ENCODE assay signal across 8 cellular contexts in the genomic region with DNA sequence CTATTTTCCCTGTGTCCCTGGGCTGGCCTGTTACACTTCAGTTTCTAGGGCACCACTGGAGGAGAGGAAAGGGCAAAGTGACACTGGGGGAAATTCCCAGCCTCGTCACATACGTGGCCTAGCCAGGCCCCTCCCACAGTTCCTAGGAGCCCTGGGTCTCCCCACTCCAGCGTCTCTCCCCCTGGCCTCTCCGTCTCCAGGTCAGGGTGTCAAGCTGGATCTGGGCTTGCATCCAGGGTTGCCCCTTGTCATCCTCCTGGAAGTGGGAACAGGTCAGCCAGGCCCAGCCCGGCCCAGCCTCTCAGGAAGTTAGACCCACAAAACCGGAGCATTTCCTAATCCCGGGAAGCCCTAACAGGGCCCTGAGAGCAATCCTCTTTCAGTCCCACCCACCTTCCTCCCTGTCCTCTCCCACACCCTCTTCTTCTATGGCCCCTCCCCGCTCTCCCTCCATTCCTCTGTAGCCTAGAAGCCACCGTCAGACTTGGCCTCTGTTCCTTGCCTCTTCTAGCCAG. TPM values are rescaled to one million over a fixed set of nuclear protein-coding genes. Genes with fewer than 3 reads are reported as not detected.
A peak's percentile ranks its signal among the peaks of the same experiment; 100 is the strongest.
DNase-seq lines count a peak whose midpoint lies in the region; ATAC-seq and TF ChIP-seq lines count a peak whose summit lies in the region.

No MANE protein-coding gene starts in this region.

- peak; percentile 52 for DNase-seq in T-helper 2 cell treated with Interferon-gamma antibody and Interleukin-4, amounts not matched to agents 5 μg/mL and 100 μg/mL, for 36 hours (ENCODE audit: low spot score)
- DNase-seq in epithelial cell of proximal tubule (ENCODE audit: low read depth), result peak; percentile 57
- peak; percentile 87 for DNase-seq in sigmoid colon
- no peak for DNase-seq in H4 (ENCODE audit: low spot score)
- no peak for DNase-seq in NCI-H2081 (lab: John Stamatoyannopoulos, UW)
- DNase-seq in DMS 273 treated with DMSO at 0.1 percent for 48 hours (lab: John Stamatoyannopoulos, UW), result no peak

- H3K27me3 Mint-ChIP-seq in T-helper 2 cell treated with Interferon-gamma antibody and Interleukin-4, amounts not matched to agents 5 μg/mL and 100 μg/mL, for 36 hours (ENCODE audit: low read depth), result no peaks in the 10 kb centered on the region

- H3K4me3 ChIP-seq in epithelial cell of proximal tubule (ENCODE audit: low read depth, low read length) (no peak overlapping the region), sigmoid colon (no peak overlapping the region)

- TF ChIP-seq EP300 in sigmoid colon (IDR thresholded peaks at IDR 0.05), result no peak

- H3K4me1 Mint-ChIP-seq in T-helper 2 cell treated with Interferon-gamma antibody and Interleukin-4, amounts not matched to agents 5 μg/mL and 100 μg/mL, for 36 hours (ENCODE audit: low read depth), result peaks cover 51% of the 10 kb centered on the region

- peak overlapping the region; percentile 85 for H3K27ac Mint-ChIP-seq in T-helper 2 cell treated with Interferon-gamma antibody and Interleukin-4, amounts not matched to agents 5 μg/mL and 100 μg/mL, for 36 hours

- peak overlapping the region; percentile 76 for H3K4me3 Mint-ChIP-seq in T-helper 2 cell treated with Interferon-gamma antibody and Interleukin-4, amounts not matched to agents 5 μg/mL and 100 μg/mL, for 36 hours

- no peaks in the 10 kb centered on the region for H3K9me3 Mint-ChIP-seq in T-helper 2 cell treated with Interferon-gamma antibody and Interleukin-4, amounts not matched to agents 5 μg/mL and 100 μg/mL, for 36 hours

- peak overlapping the region; percentile 40 to 65 (median 58) for H3K27ac ChIP-seq in sigmoid colon

- no peak for TF ChIP-seq CTCF in epithelial cell of proximal tubule (conservative IDR thresholded peaks at IDR 0.05; ENCODE audit: low read depth, low read length)
- no peak for TF ChIP-seq CTCF in sigmoid colon (IDR thresholded peaks at IDR 0.05)

- H3K27me3 ChIP-seq in sigmoid colon, result no peaks in the 10 kb centered on the region

- TF ChIP-seq POLR2A in sigmoid colon (IDR thresholded peaks at IDR 0.05), result no peak

- peak; percentile 20 for ATAC-seq in GM18511 (IDR thresholded peaks at IDR 0.05; ENCODE audit: unreplicated experiment)
- ATAC-seq in GM19452 (IDR thresholded peaks at IDR 0.05; ENCODE audit: unreplicated experiment), result no peak

- intact Hi-C loops in sigmoid colon (cut with DNase I), result no loop called here

- WGBS in sigmoid colon, 2 donors, result 6 to 27% methylated on average over 9 of the region's 9 CpGs

- no peaks in the 10 kb centered on the region for H3K9me3 ChIP-seq in sigmoid colon

- no peaks in the 10 kb centered on the region for H3K36me3 ChIP-seq in sigmoid colon

- peaks cover 3% of the 10 kb centered on the region for H3K36me3 Mint-ChIP-seq in T-helper 2 cell treated with Interferon-gamma antibody and Interleukin-4, amounts not matched to agents 5 μg/mL and 100 μg/mL, for 36 hours (ENCODE audit: low read depth)

- peaks cover 0 to 31% (median 23%) of the 10 kb centered on the region in 4 donors for H3K4me1 ChIP-seq in sigmoid colon

RNA-seq across cellular contexts. Expression of a gene that starts 4.7 kb away (rescaled TPM):
- total RNA-seq in epithelial cell of proximal tubule (241 and 255 TPM in 2 replicates), sigmoid colon (10 to 100 TPM; 55.1 to 73.1 (median 62.8) TPM)
- polyA plus RNA-seq in sigmoid colon, result 100 to 1,000 TPM; 153 to 210 (median 195) TPM
- total RNA-seq in H4 (2014; rRNA removed; shearing (Covaris generic)), result 38.7 and 41.9 TPM in 2 replicates

Comparison
In these comparisons a context has a peak if more than half of its experiments do, and no peak if none do; other contexts are left out.
1. DNase-seq: peak in T-helper 2 cell treated with Interferon-gamma antibody and Interleukin-4, amounts not matched to agents 5 μg/mL and 100 μg/mL, for 36 hours (single experiment), epithelial cell of proximal tubule (single experiment) and sigmoid colon (single experiment); none in H4 (single experiment), NCI-H2081 (0 of 2) and DMS 273 treated with DMSO at 0.1 percent for 48 hours (single experiment).